Comparison of ENCODE assay signal across 1 cellular context in genomic region chr10:92239600-92240288, GRCh38.
TF ChIP-seq lines count a peak whose summit lies in the region.

No MANE protein-coding gene starts in this region.

TF ChIP-seq in HepG2, 621 proteins besides CTCF, POLR2A, EP300 and RAD21 (continued from another document and continues in another):
- TF ChIP-seq LRRFIP1 (CRISPR knock-in tag; conservative IDR thresholded peaks at IDR 0.05) (no peak), KAT2B (IDR thresholded peaks at IDR 0.05; ENCODE audit: borderline replicate concordance, low read depth, low read length) (no peak), ZNF549 (CRISPR knock-in tag; IDR thresholded peaks at IDR 0.05) (no peak), KDM5B (CRISPR knock-in tag; IDR thresholded peaks at IDR 0.05; ENCODE audit: borderline replicate concordance) (peak; percentile 59), ZNF790 (CRISPR knock-in tag; IDR thresholded peaks at IDR 0.05; ENCODE audit: borderline replicate concordance) (no peak), ARHGAP35 (CRISPR knock-in tag; IDR thresholded peaks at IDR 0.05; ENCODE audit: borderline replicate concordance) (no peak), BCLAF1 (IDR thresholded peaks at IDR 0.05) (no peak), THAP11 (CRISPR knock-in tag; IDR thresholded peaks at IDR 0.05) (no peak), KIAA2018 (CRISPR knock-in tag; IDR thresholded peaks at IDR 0.05; ENCODE audit: borderline replicate concordance) (no peak), TCF12 (IDR thresholded peaks at IDR 0.05) (no peak), TCF12 (CRISPR knock-in tag; IDR thresholded peaks at IDR 0.05) (0 out of 2 replicates have a peak, but pooled peaks have one; percentile 74), DPF2 (CRISPR knock-in tag; IDR thresholded peaks at IDR 0.05; ENCODE audit: borderline replicate concordance, low read depth) (no peak), MYPOP (CRISPR knock-in tag; IDR thresholded peaks at IDR 0.05) (peak; percentile 82; the same call in 1 of the 2 replicates), ZNF770 (CRISPR knock-in tag; IDR thresholded peaks at IDR 0.05) (no peak), ERF (CRISPR knock-in tag; IDR thresholded peaks at IDR 0.05) (no peak), ZNF768 (CRISPR knock-in tag; IDR thresholded peaks at IDR 0.05) (0 out of 2 replicates have a peak, but pooled peaks have one; percentile 25), POGK (CRISPR knock-in tag; conservative IDR thresholded peaks at IDR 0.05) (0 out of 2 replicates have a peak, but pooled peaks have one; percentile 56), ZNF816 (CRISPR knock-in tag; IDR thresholded peaks at IDR 0.05; ENCODE audit: borderline replicate concordance) (no peak), ZBTB44 (CRISPR knock-in tag; IDR thresholded peaks at IDR 0.05) (no peak), ZNF276 (CRISPR knock-in tag; IDR thresholded peaks at IDR 0.05; ENCODE audit: low read depth) (no peak), ZNF281 (CRISPR knock-in tag; IDR thresholded peaks at IDR 0.05; ENCODE audit: borderline replicate concordance) (no peak), ZNF383 (CRISPR knock-in tag; IDR thresholded peaks at IDR 0.05; ENCODE audit: borderline replicate concordance) (no peak), HES4 (CRISPR knock-in tag; IDR thresholded peaks at IDR 0.05; ENCODE audit: borderline replicate concordance) (no peak; the same call in 1 of the 2 replicates), RCOR2 (CRISPR knock-in tag; IDR thresholded peaks at IDR 0.05) (no peak), SIX1 (CRISPR knock-in tag; IDR thresholded peaks at IDR 0.05; ENCODE audit: borderline replicate concordance) (no peak), XBP1 (CRISPR knock-in tag; IDR thresholded peaks at IDR 0.05) (no peak), ARNTL (CRISPR knock-in tag; IDR thresholded peaks at IDR 0.05) (no peak), ZNF644 (CRISPR knock-in tag; IDR thresholded peaks at IDR 0.05; ENCODE audit: low read depth) (no peak)
